In genomic region chr4:10085828-10086505, GRCh38 we compare ENCODE assay signal across 1 cellular context.
TF ChIP-seq lines count a peak whose summit lies in the region.

No MANE protein-coding gene starts in this region.

TF ChIP-seq in GM23338, 12 proteins besides CTCF, POLR2A, EP300 and RAD21 (continued from another document):
- TF ChIP-seq, protein P1, sequence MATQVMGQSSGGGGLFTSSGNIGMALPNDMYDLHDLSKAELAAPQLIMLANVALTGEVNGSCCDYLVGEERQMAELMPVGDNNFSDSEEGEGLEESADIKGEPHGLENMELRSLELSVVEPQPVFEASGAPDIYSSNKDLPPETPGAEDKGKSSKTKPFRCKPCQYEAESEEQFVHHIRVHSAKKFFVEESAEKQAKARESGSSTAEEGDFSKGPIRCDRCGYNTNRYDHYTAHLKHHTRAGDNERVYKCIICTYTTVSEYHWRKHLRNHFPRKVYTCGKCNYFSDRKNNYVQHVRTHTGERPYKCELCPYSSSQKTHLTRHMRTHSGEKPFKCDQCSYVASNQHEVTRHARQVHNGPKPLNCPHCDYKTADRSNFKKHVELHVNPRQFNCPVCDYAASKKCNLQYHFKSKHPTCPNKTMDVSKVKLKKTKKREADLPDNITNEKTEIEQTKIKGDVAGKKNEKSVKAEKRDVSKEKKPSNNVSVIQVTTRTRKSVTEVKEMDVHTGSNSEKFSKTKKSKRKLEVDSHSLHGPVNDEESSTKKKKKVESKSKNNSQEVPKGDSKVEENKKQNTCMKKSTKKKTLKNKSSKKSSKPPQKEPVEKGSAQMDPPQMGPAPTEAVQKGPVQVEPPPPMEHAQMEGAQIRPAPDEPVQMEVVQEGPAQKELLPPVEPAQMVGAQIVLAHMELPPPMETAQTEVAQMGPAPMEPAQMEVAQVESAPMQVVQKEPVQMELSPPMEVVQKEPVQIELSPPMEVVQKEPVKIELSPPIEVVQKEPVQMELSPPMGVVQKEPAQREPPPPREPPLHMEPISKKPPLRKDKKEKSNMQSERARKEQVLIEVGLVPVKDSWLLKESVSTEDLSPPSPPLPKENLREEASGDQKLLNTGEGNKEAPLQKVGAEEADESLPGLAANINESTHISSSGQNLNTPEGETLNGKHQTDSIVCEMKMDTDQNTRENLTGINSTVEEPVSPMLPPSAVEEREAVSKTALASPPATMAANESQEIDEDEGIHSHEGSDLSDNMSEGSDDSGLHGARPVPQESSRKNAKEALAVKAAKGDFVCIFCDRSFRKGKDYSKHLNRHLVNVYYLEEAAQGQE (IDR thresholded peaks at IDR 0.05; ENCODE audit: unreplicated experiment): no peak
- no peak for TF ChIP-seq ZNF462 (CRISPR knock-in tag; IDR thresholded peaks at IDR 0.05)
- no peak for TF ChIP-seq STAT1 (IDR thresholded peaks at IDR 0.05; ENCODE audit: unreplicated experiment)
- TF ChIP-seq JUNB (IDR thresholded peaks at IDR 0.05; ENCODE audit: unreplicated experiment): no peak
- TF ChIP-seq CREB1 (CRISPR knock-in tag; IDR thresholded peaks at IDR 0.05; ENCODE audit: low read depth): no peak
- no peak for TF ChIP-seq ETS1 (IDR thresholded peaks at IDR 0.05)
- TF ChIP-seq POLR2AphosphoS5 (IDR thresholded peaks at IDR 0.05; ENCODE audit: low read depth): no peak
- TF ChIP-seq EZH2phosphoT487 (IDR thresholded peaks at IDR 0.05; ENCODE audit: unreplicated experiment): no peak
- no peak for TF ChIP-seq ZNF114 (CRISPR knock-in tag; IDR thresholded peaks at IDR 0.05)
TF ChIP-seq in GM23338: peak in this region for 0.
